ENCODE assay signal across 33 cellular contexts in the genomic region with DNA sequence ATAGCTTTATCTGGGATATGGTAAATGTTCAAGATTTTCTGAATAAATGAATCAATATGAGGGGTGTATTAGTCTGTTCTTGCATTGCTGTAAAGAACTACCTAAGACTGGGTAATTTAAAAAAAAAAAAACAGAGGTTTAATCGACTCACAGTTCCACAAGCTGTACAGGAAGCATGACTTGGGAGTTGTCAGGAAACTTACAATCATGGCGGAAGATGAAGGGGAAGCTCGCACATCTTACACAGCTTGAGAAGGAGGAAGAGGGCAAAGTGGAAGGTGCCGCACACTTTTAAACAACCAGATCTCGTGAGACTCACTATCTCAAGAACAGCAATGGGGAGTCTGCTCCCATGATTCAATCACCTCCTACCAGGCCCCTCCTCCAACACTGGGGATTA.
"Had no signal": no experiment of that assay in that cellular context is flagged by ENCODE, and none has a peak within 500 bp of the region (broad histone marks: within the 10 kb centered on the region; RNA-seq: fewer than 3 reads in every experiment).

No MANE protein-coding gene starts in this region.

- H3K27me3 Mint-ChIP-seq: activated CD4-positive, alpha-beta memory T cell treated with anti-CD3 and anti-CD28 coated beads for 36 hours; activated CD4-positive, alpha-beta T cell treated with anti-CD3 and anti-CD28 coated beads for 36 hours; activated CD4-positive, alpha-beta T cell treated with anti-CD3 and anti-CD28 coated beads, Interleukin-2, amount 10 ng/mL, durations not matched to agents 24 days and 14 days; activated CD8-positive, alpha-beta memory T cell treated with anti-CD3 and anti-CD28 coated beads, Interleukin-2, amount 10 ng/mL, durations not matched to agents 7 days and 5 days; activated naive CD4-positive, alpha-beta T cell treated with anti-CD3 and anti-CD28 coated beads, Interleukin-2, amount 10 ng/mL, durations not matched to agents 7 days and 5 days; activated naive CD8-positive, alpha-beta T cell; central memory CD8-positive, alpha-beta T cell had no signal

- H3K36me3 ChIP-seq: brain microvascular endothelial cell, esophagus squamous epithelium, gastroesophageal sphincter, heart right ventricle had no signal

- H3K79me2 ChIP-seq: hepatocyte had no signal

- H3K27ac Mint-ChIP-seq: activated CD4-positive, alpha-beta memory T cell treated with anti-CD3 and anti-CD28 coated beads for 36 hours; activated CD4-positive, alpha-beta T cell treated with anti-CD3 and anti-CD28 coated beads for 36 hours; activated CD4-positive, alpha-beta T cell treated with anti-CD3 and anti-CD28 coated beads, Interleukin-2, amount 10 ng/mL, durations not matched to agents 24 days and 14 days; activated CD8-positive, alpha-beta memory T cell treated with anti-CD3 and anti-CD28 coated beads, Interleukin-2, amount 10 ng/mL, durations not matched to agents 7 days and 5 days; activated CD8-positive, alpha-beta T cell treated with anti-CD3 and anti-CD28 coated beads, Interleukin-2, amount 10 ng/mL, durations not matched to agents 7 days and 5 days; activated naive CD4-positive, alpha-beta T cell treated with anti-CD3 and anti-CD28 coated beads, Interleukin-2, amount 10 ng/mL, durations not matched to agents 7 days and 5 days; activated naive CD8-positive, alpha-beta T cell; activated T-helper 1 cell treated with anti-CD3 and anti-CD28 coated beads, Interleukin-12 subunit alpha, Interleukin-12 subunit beta, Interleukin-2, Interleukin-4 antibody, amounts not matched to agents 30 ng/mL and 10 ng/mL and 1 ng/mL, durations not matched to agents 14 hours and 24 hours and 36 hours; activated T-helper 2 cell treated with anti-CD3 and anti-CD28 coated beads, Interferon-gamma antibody, Interleukin-2, Interleukin-4, amounts not matched to agents 10 μg/mL and 5 μg/mL and 100 μg/mL, durations not matched to agents 14 hours and 24 hours and 36 hours had no signal

- H3K27ac ChIP-seq: brain microvascular endothelial cell, coronary artery, epithelial cell of prostate, esophagus squamous epithelium, gastroesophageal sphincter had no signal

- H3K4me3 ChIP-seq: coronary artery, esophagus squamous epithelium, gastroesophageal sphincter, heart right ventricle, hepatocyte had no signal

- H3K4me1 ChIP-seq: esophagus squamous epithelium, gastroesophageal sphincter had no signal

- H3K4me1 Mint-ChIP-seq: activated CD4-positive, alpha-beta T cell treated with anti-CD3 and anti-CD28 coated beads for 36 hours; activated CD4-positive, alpha-beta T cell treated with anti-CD3 and anti-CD28 coated beads, Interleukin-2, amount 10 ng/mL, durations not matched to agents 24 days and 14 days; activated CD8-positive, alpha-beta memory T cell treated with anti-CD3 and anti-CD28 coated beads, Interleukin-2, amount 10 ng/mL, durations not matched to agents 7 days and 5 days; activated naive CD4-positive, alpha-beta T cell treated with anti-CD3 and anti-CD28 coated beads, Interleukin-2, amount 10 ng/mL, durations not matched to agents 7 days and 5 days; central memory CD8-positive, alpha-beta T cell had no signal

- H2AFZ ChIP-seq: hepatocyte had no signal

- H3K9me3 ChIP-seq: esophagus squamous epithelium, gastroesophageal sphincter, heart right ventricle had no signal

- H3K4me3 Mint-ChIP-seq: activated CD4-positive, alpha-beta memory T cell treated with anti-CD3 and anti-CD28 coated beads for 36 hours; activated CD4-positive, alpha-beta T cell treated with anti-CD3 and anti-CD28 coated beads for 36 hours; activated CD4-positive, alpha-beta T cell treated with anti-CD3 and anti-CD28 coated beads, Interleukin-2, amount 10 ng/mL, durations not matched to agents 24 days and 14 days; activated CD8-positive, alpha-beta memory T cell treated with anti-CD3 and anti-CD28 coated beads, Interleukin-2, amount 10 ng/mL, durations not matched to agents 7 days and 5 days; activated CD8-positive, alpha-beta T cell treated with anti-CD3 and anti-CD28 coated beads, Interleukin-2, amount 10 ng/mL, durations not matched to agents 7 days and 5 days; activated naive CD4-positive, alpha-beta T cell treated with anti-CD3 and anti-CD28 coated beads, Interleukin-2, amount 10 ng/mL, durations not matched to agents 7 days and 5 days; activated naive CD8-positive, alpha-beta T cell; activated T-helper 1 cell treated with anti-CD3 and anti-CD28 coated beads, Interleukin-12 subunit alpha, Interleukin-12 subunit beta, Interleukin-2, Interleukin-4 antibody, amounts not matched to agents 30 ng/mL and 10 ng/mL and 1 ng/mL, durations not matched to agents 14 hours and 24 hours and 36 hours; central memory CD8-positive, alpha-beta T cell had no signal

- H3K36me3 Mint-ChIP-seq: activated CD4-positive, alpha-beta memory T cell treated with anti-CD3 and anti-CD28 coated beads for 36 hours; activated CD8-positive, alpha-beta memory T cell treated with anti-CD3 and anti-CD28 coated beads, Interleukin-2, amount 10 ng/mL, durations not matched to agents 7 days and 5 days; activated naive CD4-positive, alpha-beta T cell treated with anti-CD3 and anti-CD28 coated beads, Interleukin-2, amount 10 ng/mL, durations not matched to agents 7 days and 5 days; activated naive CD8-positive, alpha-beta T cell had no signal

- H3K27me3 ChIP-seq: brain microvascular endothelial cell, esophagus squamous epithelium, gastroesophageal sphincter, heart right ventricle, hepatocyte had no signal

- FAIRE-seq: astrocyte, bronchial epithelial cell, endometrium, endothelial cell of umbilical vein had no signal

- ATAC-seq: activated CD4-positive, alpha-beta T cell treated with anti-CD3 and anti-CD28 coated beads for 36 hours; activated CD8-positive, alpha-beta memory T cell treated with anti-CD3 and anti-CD28 coated beads, Interleukin-2, amount 10 ng/mL, durations not matched to agents 7 days and 5 days; activated CD8-positive, alpha-beta T cell treated with anti-CD3 and anti-CD28 coated beads, Interleukin-2, amount 10 ng/mL, durations not matched to agents 7 days and 5 days; gastroesophageal sphincter had no signal

- H3K4me2 ChIP-seq: hepatocyte had no signal

- H3K9me3 Mint-ChIP-seq: activated CD4-positive, alpha-beta memory T cell treated with anti-CD3 and anti-CD28 coated beads for 36 hours; activated CD4-positive, alpha-beta T cell treated with anti-CD3 and anti-CD28 coated beads, Interleukin-2, amount 10 ng/mL, durations not matched to agents 24 days and 14 days; activated naive CD4-positive, alpha-beta T cell treated with anti-CD3 and anti-CD28 coated beads, Interleukin-2, amount 10 ng/mL, durations not matched to agents 7 days and 5 days; activated T-helper 1 cell treated with anti-CD3 and anti-CD28 coated beads, Interleukin-12 subunit alpha, Interleukin-12 subunit beta, Interleukin-2, Interleukin-4 antibody, amounts not matched to agents 30 ng/mL and 10 ng/mL and 1 ng/mL, durations not matched to agents 14 hours and 24 hours and 36 hours; activated T-helper 2 cell treated with anti-CD3 and anti-CD28 coated beads, Interferon-gamma antibody, Interleukin-2, Interleukin-4, amounts not matched to agents 10 μg/mL and 5 μg/mL and 100 μg/mL, durations not matched to agents 14 hours and 24 hours and 36 hours; central memory CD8-positive, alpha-beta T cell had no signal

- DNase-seq: activated CD4-positive, alpha-beta memory T cell treated with anti-CD3 and anti-CD28 coated beads for 36 hours; activated CD4-positive, alpha-beta T cell treated with anti-CD3 and anti-CD28 coated beads for 36 hours; activated CD4-positive, alpha-beta T cell treated with anti-CD3 and anti-CD28 coated beads, Interleukin-2, amount 10 ng/mL, durations not matched to agents 24 days and 14 days; activated CD4-positive, CD25-positive, alpha-beta regulatory T cell; activated CD4-positive, CD25-positive, alpha-beta regulatory T cell treated with anti-CD3 and anti-CD28 coated beads, Interleukin-2, amount 50 U/mL, for 72 hours; activated CD8-positive, alpha-beta memory T cell treated with anti-CD3 and anti-CD28 coated beads, Interleukin-2, amount 10 ng/mL, durations not matched to agents 7 days and 5 days; activated CD8-positive, alpha-beta memory T cell treated with anti-CD3 and anti-CD28 coated beads, Interleukin-2, amount 50 U/mL, for 4 hours; activated CD8-positive, alpha-beta T cell treated with anti-CD3 and anti-CD28 coated beads, Interleukin-2, amount 10 ng/mL, durations not matched to agents 7 days and 5 days; activated effector memory CD4-positive, alpha-beta T cell treated with anti-CD3 and anti-CD28 coated beads, Interleukin-2, amount 50 U/mL, for 16 hours; activated naive CD4-positive, alpha-beta T cell treated with anti-CD3 and anti-CD28 coated beads, Interleukin-2, amount 10 ng/mL, durations not matched to agents 7 days and 5 days; activated T-cell treated with anti-CD3 and anti-CD28 coated beads, Interleukin-2, amount 50 U/mL, for 1 hour; activated T-cell treated with anti-CD3 and anti-CD28 coated beads, Interleukin-2, amount 50 U/mL, for 48 hours; amniotic stem cell; anterior cingulate cortex; brain microvascular endothelial cell; dermis blood vessel endothelial cell; effector CD4-positive, alpha-beta T cell; esophagus squamous epithelium; foreskin melanocyte; heart right ventricle; T-helper 2 cell had no signal
